In genomic region chr6:32853541-32854375, GRCh38 we compare ENCODE assay signal across 1 cellular context.
TF ChIP-seq lines count a peak whose summit lies in the region.

Gene PSMB9 (plus strand): TSS chr6:32854192. CDS start chr6:32854230, 38 bp downstream.
Gene TAP1 (minus strand): TSS chr6:32853704. CDS start chr6:32853636, 68 bp downstream.

TF ChIP-seq in GM12878, 131 proteins besides CTCF, POLR2A, EP300 and RAD21 (continued from another document and continues in another):
- TF ChIP-seq EGR1 (IDR thresholded peaks at IDR 0.05; ENCODE audit: borderline replicate concordance in 1 of 2, low read depth in 2 of 2, low read length in 2 of 2) (0 out of 3 replicates have a peak, but pooled peaks of 1 of the 2 experiments have one; percentile 29), FOXK2 (IDR thresholded peaks at IDR 0.05) (no peak), LARP7 (IDR thresholded peaks at IDR 0.05) (peak; percentile 73; the same call in 1 of the 2 replicates), MTA2 (IDR thresholded peaks at IDR 0.05; ENCODE audit: low read depth) (peak; percentile 25; the same call in 1 of the 2 replicates), KDM1A (IDR thresholded peaks at IDR 0.05; ENCODE audit: borderline replicate concordance) (no peak), IRF3 (IDR thresholded peaks at IDR 0.05) (0 out of 2 replicates have a peak, but pooled peaks have one; percentile 49), MEF2B (IDR thresholded peaks at IDR 0.05; ENCODE audit: partially characterized antibody, poor library complexity, severe bottlenecking) (peak; percentile 71), ZNF384 (IDR thresholded peaks at IDR 0.05; ENCODE audit: borderline replicate concordance, low read depth, low read length) (no peak), CREB1 (IDR thresholded peaks at IDR 0.05; ENCODE audit: low read depth) (peak; percentile 98), ZBTB11 (CRISPR knock-in tag; IDR thresholded peaks at IDR 0.05) (no peak), NRF1 (conservative IDR thresholded peaks at IDR 0.05; ENCODE audit: low read depth, low read length) (0 out of 2 replicates have a peak, but pooled peaks have one; percentile 12), HSF1 (IDR thresholded peaks at IDR 0.05; ENCODE audit: low read depth, low read length) (no peak; the same call in 1 of the 2 replicates), CBX5 (IDR thresholded peaks at IDR 0.05; ENCODE audit: low read depth) (no peak; the same call in 1 of the 2 replicates), RBBP5 (conservative IDR thresholded peaks at IDR 0.05) (0 out of 2 replicates have a peak, but pooled peaks have one; percentile 69), PKNOX1 (IDR thresholded peaks at IDR 0.05) (peak; percentile 51), MTA3 (IDR thresholded peaks at IDR 0.05; ENCODE audit: borderline replicate concordance, low read length) (no peak), TARDBP (IDR thresholded peaks at IDR 0.05; ENCODE audit: borderline replicate concordance) (peak; percentile 43; the same call in 1 of the 2 replicates), ELK1 (IDR thresholded peaks at IDR 0.05; ENCODE audit: low read depth, low read length) (0 out of 2 replicates have a peak, but pooled peaks have one; percentile 12), RCOR1 (conservative IDR thresholded peaks at IDR 0.05; ENCODE audit: low read depth, low read length) (peak; percentile 85; the same call in 1 of the 2 replicates), IRF4 (IDR thresholded peaks at IDR 0.05; ENCODE audit: low read depth, low read length) (0 out of 2 replicates have a peak, but pooled peaks have one; percentile 9), POLR2AphosphoS2 (IDR thresholded peaks at IDR 0.05; ENCODE audit: low read depth, low read length) (peak; percentile 64), KAT2A (conservative IDR thresholded peaks at IDR 0.05; ENCODE audit: control insufficient read depth, low read depth, low read length) (no peak), SKIL (IDR thresholded peaks at IDR 0.05; ENCODE audit: low read depth, poor library complexity, severe bottlenecking) (peak; percentile 71), RAD51 (IDR thresholded peaks at IDR 0.05) (no peak), ZNF592 (IDR thresholded peaks at IDR 0.05) (peak; percentile 72; the same call in 1 of the 2 replicates), MYC (IDR thresholded peaks at IDR 0.05; ENCODE audit: insufficient read depth, insufficient read length, insufficient replicate concordance, low read length, severe bottlenecking) (no peak), ZNF274 (IDR thresholded peaks at IDR 0.05; ENCODE audit: insufficient read depth, insufficient read length) (no peak), NR2C2 (IDR thresholded peaks at IDR 0.05; ENCODE audit: borderline replicate concordance, control insufficient read depth, insufficient read length, low read depth) (no peak), CHD2 (IDR thresholded peaks at IDR 0.05; ENCODE audit: borderline replicate concordance, low read depth, low read length) (no peak), GATAD2B (conservative IDR thresholded peaks at IDR 0.05; ENCODE audit: low read depth) (peak; percentile 45; the same call in 1 of the 2 replicates), PBX3 (IDR thresholded peaks at IDR 0.05; ENCODE audit: insufficient replicate concordance, low read depth, low read length) (no peak), IKZF2 (IDR thresholded peaks at IDR 0.05) (peak; percentile 90), ZZZ3 (IDR thresholded peaks at IDR 0.05; ENCODE audit: control insufficient read depth, insufficient read length, low read depth) (no peak), PML (IDR thresholded peaks at IDR 0.05; ENCODE audit: low read length) (peak; percentile 84), SUZ12 (IDR thresholded peaks at IDR 0.05; ENCODE audit: unreplicated experiment) (no peak), SUPT20H (IDR thresholded peaks at IDR 0.05; ENCODE audit: borderline replicate concordance, control insufficient read depth, low read depth, low read length) (no peak), ZNF207 (IDR thresholded peaks at IDR 0.05; ENCODE audit: borderline replicate concordance) (peak; percentile 12; the same call in 1 of the 2 replicates), SMAD1 (IDR thresholded peaks at IDR 0.05; ENCODE audit: low read depth, partially characterized antibody) (no peak), BACH1 (IDR thresholded peaks at IDR 0.05; ENCODE audit: borderline replicate concordance) (peak; percentile 32), POU2F2 (IDR thresholded peaks at IDR 0.05; ENCODE audit: borderline replicate concordance, low read depth, low read length) (peak; percentile 61; the same call in 2 of the 3 replicates), STAT1 (conservative IDR thresholded peaks at IDR 0.05) (peak; percentile 76; the same call in 1 of the 2 replicates), SIX5 (IDR thresholded peaks at IDR 0.05; ENCODE audit: low read depth, low read length, severe bottlenecking) (no peak), KLF5 (IDR thresholded peaks at IDR 0.05; ENCODE audit: partially characterized antibody) (peak; percentile 44), CHD1 (IDR thresholded peaks at IDR 0.05; ENCODE audit: low read depth, low read length) (no peak), BMI1 (IDR thresholded peaks at IDR 0.05; ENCODE audit: borderline replicate concordance) (no peak), E2F4 (IDR thresholded peaks at IDR 0.05; ENCODE audit: low read depth, low read length) (no peak; the same call in 1 of the 2 replicates), YBX1 (IDR thresholded peaks at IDR 0.05) (no peak), NFYA (IDR thresholded peaks at IDR 0.05; ENCODE audit: borderline replicate concordance, low read depth, low read length) (no peak), SREBF1 (IDR thresholded peaks at IDR 0.05; ENCODE audit: low read length) (no peak)
